In genomic region chr3:149243540-149243939, GRCh38 we compare ENCODE assay signal across 14 cellular contexts. TPM values are rescaled to one million over a fixed set of nuclear protein-coding genes. Genes with fewer than 3 reads are reported as not detected.
DNase-seq lines count a peak whose midpoint lies in the region; ATAC-seq and TF ChIP-seq lines count a peak whose summit lies in the region.
"Had no signal": no experiment of that assay in that cellular context is flagged by ENCODE, and none has a peak within 500 bp of the region (broad histone marks: within the 10 kb centered on the region; RNA-seq: fewer than 3 reads in every experiment).

No MANE protein-coding gene starts in this region.

- ATAC-seq in GM18519 (IDR thresholded peaks at IDR 0.05; ENCODE audit: low FRiP score, unreplicated experiment) (peak; percentile 54), HG02642 (IDR thresholded peaks at IDR 0.05; ENCODE audit: poor library complexity, unreplicated experiment) (peak; percentile 32), GM19455 (IDR thresholded peaks at IDR 0.05; ENCODE audit: unreplicated experiment) (no peak)
- ATAC-seq: activated T-cell treated with anti-CD3 and anti-CD28 coated beads, Interleukin-2, amount 50 U/mL, for 72 hours had no signal

- no peak for TF ChIP-seq EP300 in ovary (IDR thresholded peaks at IDR 0.05)

- H3K4me3 ChIP-seq in ovary, result no peak overlapping the region
- H3K4me3 ChIP-seq: tibial artery had no signal

- TF ChIP-seq POLR2A in ovary (IDR thresholded peaks at IDR 0.05), result no peak

- DNase-seq in MV-4-11 (lab: John Stamatoyannopoulos, UW) (peak; percentile 72), myocyte (ENCODE audit: low read depth) (peak; percentile 72), GDM1 (lab: John Stamatoyannopoulos, UW) (no peak), ovary (no peak), occipital lobe (lab: John Stamatoyannopoulos, UW) (no peak)
- DNase-seq: activated CD4-positive, CD25-positive, alpha-beta regulatory T cell; activated T-cell treated with anti-CD3 and anti-CD28 coated beads, Interleukin-2, amount 50 U/mL, for 72 hours; H7; hypothalamus; NCI-H1694 treated with DMSO at 0.1 percent for 48 hours; tibial artery had no signal

- intact Hi-C loops in ovary (cut with DNase I), result no loop called here

- H3K27me3 ChIP-seq in ovary, result no peaks in the 10 kb centered on the region
- H3K27me3 ChIP-seq: tibial artery had no signal

- H3K27ac ChIP-seq in ovary, result no peak overlapping the region
- H3K27ac ChIP-seq: tibial artery had no signal

- TF ChIP-seq CTCF in ovary (IDR thresholded peaks at IDR 0.05), result no peak

- H3K4me1 ChIP-seq in ovary (ENCODE audit: insufficient read depth), result peaks cover 16% of the 10 kb centered on the region

- H3K36me3 ChIP-seq in ovary, result no peaks in the 10 kb centered on the region
- H3K36me3 ChIP-seq: tibial artery had no signal

- H3K9me3 ChIP-seq in ovary, result no peaks in the 10 kb centered on the region
- H3K9me3 ChIP-seq: tibial artery had no signal

RNA-seq across cellular contexts. Expression of gene CP, which starts 21.9 kb away (rescaled TPM):
- total RNA-seq in myocyte (not detected in 2 replicates), ovary (10 to 100 TPM in 2 of 7 donors, 1 to 10 TPM in 4, under 1 TPM in 1; 0.63 to 90.3 (median 5.7) TPM), occipital lobe (1.7 TPM)
- not detected for polyA plus RNA-seq in myocyte (2012)
- polyA plus RNA-seq in ovary, result 1 to 10 TPM in 1 of 2 donors, under 1 TPM in 1; 0.40 to 2.1 TPM
- total RNA-seq: activated T-cell treated with anti-CD3 and anti-CD28 coated beads, Interleukin-2, amount 50 U/mL, for 72 hours had no signal

Comparison
In these comparisons a context has a peak if more than half of its experiments do, and no peak if none do; other contexts are left out.
1. DNase-seq: peak in MV-4-11 (single experiment) and myocyte (single experiment); none in GDM1 (single experiment), ovary (0 of 5) and occipital lobe (single experiment).